Comparison of ENCODE assay signal across 8 cellular contexts in the genomic region with DNA sequence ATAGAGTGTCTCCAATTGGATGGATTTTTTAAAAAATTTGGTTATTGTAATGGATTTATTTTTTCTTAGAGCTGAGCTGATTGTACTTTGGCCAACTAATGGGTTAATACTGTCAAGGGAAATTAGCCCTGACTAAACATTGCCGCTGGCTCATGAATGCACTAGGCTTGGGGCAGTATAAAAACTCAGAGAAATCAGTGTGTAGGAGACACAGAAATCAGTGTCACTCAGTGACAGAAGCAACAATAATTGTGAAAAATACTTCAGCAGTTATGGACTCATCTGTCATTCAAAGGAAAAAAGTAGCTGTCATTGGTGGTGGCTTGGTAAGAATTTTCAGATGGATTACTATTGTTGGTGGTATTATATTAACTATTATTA. TPM values are rescaled to one million over a fixed set of nuclear protein-coding genes. Genes with fewer than 3 reads are reported as not detected.
A peak's percentile ranks its signal among the peaks of the same experiment; 100 is the strongest.
DNase-seq lines count a peak whose midpoint lies in the region; ATAC-seq, FAIRE-seq and TF ChIP-seq lines count a peak whose summit lies in the region.

A gene (plus strand): TSS at position 206 of the 381 bp plus-strand sequence. CDS start 67 bp downstream, at position 273.

- H3K4me2 ChIP-seq in SU-DHL-6 (ENCODE audit: low read depth, low read length, poor library complexity, severe bottlenecking) = peak within 1 kb of the TSS; percentile 100

- H3K79me2 ChIP-seq in SU-DHL-6 (ENCODE audit: insufficient read depth, low read length) = peaks cover 10% of the 10 kb centered on the region; the same call in 1 of the 2 replicates

- peak within 1 kb of the TSS; percentile 53 for H3K9ac ChIP-seq in SU-DHL-6 (ENCODE audit: low read length)

- no TSS peak for BruUV-seq in A673 (replicated peaks; lab: Mats Ljungman, UMichigan)

- FAIRE-seq in small intestine (lab: Jason Lieb, UNC) = no peak

- H3F3A ChIP-seq in SU-DHL-6 (ENCODE audit: insufficient read depth) = peaks cover 31% of the 10 kb centered on the region

- CTCF ChIA-PET in A673 (lab: Charles Lee) = no interaction called here

- no peaks in the 10 kb centered on the region for H3K9me2 ChIP-seq in SU-DHL-6 (replicated peaks; ENCODE audit: insufficient read depth, low read length)

- no peaks in the 10 kb centered on the region for H4K20me1 ChIP-seq in SU-DHL-6 (ENCODE audit: low read depth, low read length)

- intact Hi-C loops in A673 (cut with micrococcal nuclease; ENCODE audit: unreplicated experiment) = loop anchor here (5.0 to 10.0 kb wide), 4 partner anchors 75 to 453 kb away; a partner anchor contains a TSS

- H3K36me3 ChIP-seq in A673 (ENCODE audit: insufficient read depth, low read length, poor library complexity, severe bottlenecking) (no peaks in the 10 kb centered on the region), SU-DHL-6 (ENCODE audit: low read length) (peaks cover 8% of the 10 kb centered on the region; the same call in 1 of the 2 replicates), small intestine (ENCODE audit: control insufficient read depth in 2 of 2, insufficient read depth in 2 of 2, low read length in 2 of 2) (no peaks in the 10 kb centered on the region)

- H3K4me1 ChIP-seq in A673 (ENCODE audit: insufficient read depth, low read length, poor library complexity, severe bottlenecking) (peaks cover 17% of the 10 kb centered on the region), small intestine (ENCODE audit: control insufficient read depth in 2 of 2, insufficient read depth in 1 of 2, low read depth in 1 of 2, low read length in 1 of 2) (no peaks in the 10 kb centered on the region)

- 2 to 19% (median 6%) methylated on average over 1 of the region's 1 CpG for WGBS in small intestine, 3 donors

- H3K27me3 ChIP-seq in A673 (replicated peaks; ENCODE audit: insufficient read depth, low read depth, low read length, poor library complexity) = no peaks in the 10 kb centered on the region
- no peaks in the 10 kb centered on the region for H3K27me3 ChIP-seq in SU-DHL-6 (ENCODE audit: low read length)
- no peaks in the 10 kb centered on the region for H3K27me3 ChIP-seq in small intestine (ENCODE audit: control insufficient read depth in 2 of 2, insufficient read depth in 2 of 2, low read length in 2 of 2)

- H3K27ac ChIP-seq in A673 (ENCODE audit: low read depth, low read length, poor library complexity, severe bottlenecking) (peak within 1 kb of the TSS; percentile 80), SU-DHL-6 (ENCODE audit: low read depth, low read length) (peak within 1 kb of the TSS; percentile 98), small intestine (ENCODE audit: low read depth in 1 of 2, low read length in 1 of 2) (peak within 1 kb of the TSS in 1 of 2 donors; percentile 29)

- ATAC-seq in GM18858 (IDR thresholded peaks at IDR 0.05; ENCODE audit: unreplicated experiment) (peak; percentile 22), HG03064 (IDR thresholded peaks at IDR 0.05; ENCODE audit: low read depth, unreplicated experiment) (peak; percentile 29)

- TF ChIP-seq CTCF in A673 (conservative IDR thresholded peaks at IDR 0.05; ENCODE audit: low read depth, low read length) (no peak), SU-DHL-6 (IDR thresholded peaks at IDR 0.05; ENCODE audit: insufficient read depth, low read length, poor library complexity, severe bottlenecking) (no peak)

- peak; percentile 36 for DNase-seq in A673 (ENCODE audit: low spot score)
- DNase-seq in foreskin melanocyte = peak; percentile 36
- peak; percentile 48 for DNase-seq in small intestine
- no peak for DNase-seq in nucleus accumbens (lab: John Stamatoyannopoulos, UW)
- DNase-seq in midbrain (lab: John Stamatoyannopoulos, UW) = no peak

- H3K4me3 ChIP-seq in A673 (ENCODE audit: low read depth, low read length, poor library complexity, severe bottlenecking) (peak within 1 kb of the TSS; percentile 48), SU-DHL-6 (ENCODE audit: insufficient read depth, low read length, poor library complexity, severe bottlenecking) (peak within 1 kb of the TSS; percentile 74), small intestine (ENCODE audit: low read depth in 1 of 2, low read length in 2 of 2) (peak within 1 kb of the TSS in 1 of 2 donors; percentile 47)

- H2AFZ ChIP-seq in SU-DHL-6 (ENCODE audit: low read depth, low read length, severe bottlenecking) = peak within 1 kb of the TSS; percentile 94

- POLR2A ChIA-PET in A673 (lab: Charles Lee; ENCODE audit: low non-redundant PET) = no interaction called here

- H3K9me3 ChIP-seq in A673 (ENCODE audit: low read depth, low read length, poor library complexity, severe bottlenecking) = no peaks in the 10 kb centered on the region
- H3K9me3 ChIP-seq in SU-DHL-6 (ENCODE audit: insufficient read depth, low read length) = no peaks in the 10 kb centered on the region
- no peaks in the 10 kb centered on the region for H3K9me3 ChIP-seq in small intestine (ENCODE audit: control insufficient read depth, low read depth)

RNA-seq across cellular contexts. Expression of the gene that starts here (rescaled TPM):
- total RNA-seq in A673 (2021) = 11.8 and 12.7 TPM in 2 replicates
- polyA plus RNA-seq in small intestine = 1 to 10 TPM in 1 of 3 donors, under 1 TPM in 2; 0.45 to 3.2 (median 0.76) TPM

Comparison
In these comparisons a context has a peak if more than half of its experiments do, and no peak if none do; other contexts are left out.
1. DNase-seq: peak in A673 (single experiment), foreskin melanocyte (single experiment) and small intestine (single experiment); none in nucleus accumbens (0 of 56) and midbrain (single experiment).